1 cellular context compared by ENCODE assay signal in genomic region chr6:150668882-150669476, GRCh38.
TF ChIP-seq lines count a peak whose summit lies in the region.

No MANE protein-coding gene starts in this region.

TF ChIP-seq in HEK293, 187 proteins besides CTCF, POLR2A, EP300 and RAD21 (continued from another document):
- TF ChIP-seq ZNF692 (tag by site-specific recombination; IDR thresholded peaks at IDR 0.05): no peak
- TF ChIP-seq ZNF544 (tag by site-specific recombination; IDR thresholded peaks at IDR 0.05): no peak
- peak; percentile 81 for TF ChIP-seq FEZF1 (tag by site-specific recombination; IDR thresholded peaks at IDR 0.05)
- TF ChIP-seq KLF9 (tag by site-specific recombination; IDR thresholded peaks at IDR 0.05; ENCODE audit: low read depth): no peak
- no peak for TF ChIP-seq GFI1B (tag by site-specific recombination; IDR thresholded peaks at IDR 0.05)
- TF ChIP-seq ZNF335 (tag by site-specific recombination; conservative IDR thresholded peaks at IDR 0.05): peak; percentile 4; the same call in 1 of the 2 replicates
- no peak for TF ChIP-seq ZNF121 (tag by site-specific recombination; IDR thresholded peaks at IDR 0.05)
- TF ChIP-seq SP3 (tag by site-specific recombination; IDR thresholded peaks at IDR 0.05): no peak
- TF ChIP-seq, protein P1, sequence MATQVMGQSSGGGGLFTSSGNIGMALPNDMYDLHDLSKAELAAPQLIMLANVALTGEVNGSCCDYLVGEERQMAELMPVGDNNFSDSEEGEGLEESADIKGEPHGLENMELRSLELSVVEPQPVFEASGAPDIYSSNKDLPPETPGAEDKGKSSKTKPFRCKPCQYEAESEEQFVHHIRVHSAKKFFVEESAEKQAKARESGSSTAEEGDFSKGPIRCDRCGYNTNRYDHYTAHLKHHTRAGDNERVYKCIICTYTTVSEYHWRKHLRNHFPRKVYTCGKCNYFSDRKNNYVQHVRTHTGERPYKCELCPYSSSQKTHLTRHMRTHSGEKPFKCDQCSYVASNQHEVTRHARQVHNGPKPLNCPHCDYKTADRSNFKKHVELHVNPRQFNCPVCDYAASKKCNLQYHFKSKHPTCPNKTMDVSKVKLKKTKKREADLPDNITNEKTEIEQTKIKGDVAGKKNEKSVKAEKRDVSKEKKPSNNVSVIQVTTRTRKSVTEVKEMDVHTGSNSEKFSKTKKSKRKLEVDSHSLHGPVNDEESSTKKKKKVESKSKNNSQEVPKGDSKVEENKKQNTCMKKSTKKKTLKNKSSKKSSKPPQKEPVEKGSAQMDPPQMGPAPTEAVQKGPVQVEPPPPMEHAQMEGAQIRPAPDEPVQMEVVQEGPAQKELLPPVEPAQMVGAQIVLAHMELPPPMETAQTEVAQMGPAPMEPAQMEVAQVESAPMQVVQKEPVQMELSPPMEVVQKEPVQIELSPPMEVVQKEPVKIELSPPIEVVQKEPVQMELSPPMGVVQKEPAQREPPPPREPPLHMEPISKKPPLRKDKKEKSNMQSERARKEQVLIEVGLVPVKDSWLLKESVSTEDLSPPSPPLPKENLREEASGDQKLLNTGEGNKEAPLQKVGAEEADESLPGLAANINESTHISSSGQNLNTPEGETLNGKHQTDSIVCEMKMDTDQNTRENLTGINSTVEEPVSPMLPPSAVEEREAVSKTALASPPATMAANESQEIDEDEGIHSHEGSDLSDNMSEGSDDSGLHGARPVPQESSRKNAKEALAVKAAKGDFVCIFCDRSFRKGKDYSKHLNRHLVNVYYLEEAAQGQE (tag by site-specific recombination; IDR thresholded peaks at IDR 0.05): no peak
- TF ChIP-seq ZNF76 (tag by site-specific recombination; IDR thresholded peaks at IDR 0.05; ENCODE audit: borderline replicate concordance, low read depth): 0 out of 2 replicates have a peak, but pooled peaks have one; percentile 30
- no peak for TF ChIP-seq ZNF529 (tag by site-specific recombination; IDR thresholded peaks at IDR 0.05; ENCODE audit: insufficient replicate concordance)
- TF ChIP-seq, protein P2, sequence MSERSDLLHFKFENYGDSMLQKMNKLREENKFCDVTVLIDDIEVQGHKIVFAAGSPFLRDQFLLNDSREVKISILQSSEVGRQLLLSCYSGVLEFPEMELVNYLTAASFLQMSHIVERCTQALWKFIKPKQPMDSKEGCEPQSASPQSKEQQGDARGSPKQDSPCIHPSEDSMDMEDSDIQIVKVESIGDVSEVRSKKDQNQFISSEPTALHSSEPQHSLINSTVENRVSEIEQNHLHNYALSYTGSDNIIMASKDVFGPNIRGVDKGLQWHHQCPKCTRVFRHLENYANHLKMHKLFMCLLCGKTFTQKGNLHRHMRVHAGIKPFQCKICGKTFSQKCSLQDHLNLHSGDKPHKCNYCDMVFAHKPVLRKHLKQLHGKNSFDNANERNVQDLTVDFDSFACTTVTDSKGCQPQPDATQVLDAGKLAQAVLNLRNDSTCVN (tag by site-specific recombination; optimal IDR thresholded peaks at IDR 0.05): no peak
- TF ChIP-seq ZBTB21 (tag by site-specific recombination; IDR thresholded peaks at IDR 0.05): no peak
- TF ChIP-seq, protein P3, sequence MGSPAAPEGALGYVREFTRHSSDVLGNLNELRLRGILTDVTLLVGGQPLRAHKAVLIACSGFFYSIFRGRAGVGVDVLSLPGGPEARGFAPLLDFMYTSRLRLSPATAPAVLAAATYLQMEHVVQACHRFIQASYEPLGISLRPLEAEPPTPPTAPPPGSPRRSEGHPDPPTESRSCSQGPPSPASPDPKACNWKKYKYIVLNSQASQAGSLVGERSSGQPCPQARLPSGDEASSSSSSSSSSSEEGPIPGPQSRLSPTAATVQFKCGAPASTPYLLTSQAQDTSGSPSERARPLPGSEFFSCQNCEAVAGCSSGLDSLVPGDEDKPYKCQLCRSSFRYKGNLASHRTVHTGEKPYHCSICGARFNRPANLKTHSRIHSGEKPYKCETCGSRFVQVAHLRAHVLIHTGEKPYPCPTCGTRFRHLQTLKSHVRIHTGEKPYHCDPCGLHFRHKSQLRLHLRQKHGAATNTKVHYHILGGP (tag by site-specific recombination; IDR thresholded peaks at IDR 0.05): no peak
- no peak for TF ChIP-seq ZNF404 (tag by site-specific recombination; IDR thresholded peaks at IDR 0.05)
- no peak for TF ChIP-seq ZBTB8A (tag by site-specific recombination; IDR thresholded peaks at IDR 0.05)
- peak; percentile 67 for TF ChIP-seq PRDM1 (tag by site-specific recombination; IDR thresholded peaks at IDR 0.05)
- no peak for TF ChIP-seq IKZF3 (tag by site-specific recombination; IDR thresholded peaks at IDR 0.05)
TF ChIP-seq in HEK293: peak in this region for 5.
